27 cellular contexts compared by ENCODE assay signal in genomic region chr2:3643371-3644245, GRCh38.
DNase-seq lines count a peak whose midpoint lies in the region; ATAC-seq and TF ChIP-seq lines count a peak whose summit lies in the region.
"Had no signal": no experiment of that assay in that cellular context is flagged by ENCODE, and none has a peak within 500 bp of the region (broad histone marks: within the 10 kb centered on the region; RNA-seq: fewer than 3 reads in every experiment).

No MANE protein-coding gene starts in this region.

- no peak overlapping the region for H3K27ac ChIP-seq in coronary artery
- H3K27ac ChIP-seq: 22Rv1, breast epithelium, HL-60, skin epidermis, thyroid gland, VCaP had no signal

- no peak overlapping the region for H3K4me3 Mint-ChIP-seq in nephron
- H3K4me3 Mint-ChIP-seq: CD14-positive monocyte; HFFc6; memory B cell; stimulated activated naive CD8-positive, alpha-beta T cell treated with anti-CD3 and anti-CD28 coated beads, Interleukin-15, amount 100 ng/mL, for 72 hours had no signal

- H3K27ac Mint-ChIP-seq in nephron: peak overlapping the region in 2 of 3 experiments; percentile 57 to 89
- H3K27ac Mint-ChIP-seq: CD14-positive monocyte, HFFc6, memory B cell had no signal

- no peak overlapping the region for H3K4me3 ChIP-seq in coronary artery
- H3K4me3 ChIP-seq: breast epithelium, skin epidermis, thyroid gland had no signal

- no peaks in the 10 kb centered on the region for H3K36me3 Mint-ChIP-seq in nephron (ENCODE audit: low read depth)
- H3K36me3 Mint-ChIP-seq: CD14-positive monocyte, memory B cell had no signal

- no peaks in the 10 kb centered on the region for H3K9me3 Mint-ChIP-seq in nephron
- H3K9me3 Mint-ChIP-seq: CD14-positive monocyte; HFFc6; memory B cell; stimulated activated naive CD8-positive, alpha-beta T cell treated with anti-CD3 and anti-CD28 coated beads, Interleukin-15, amount 100 ng/mL, for 72 hours had no signal

- TF ChIP-seq CTCF in coronary artery (IDR thresholded peaks at IDR 0.05): no peak
- TF ChIP-seq CTCF in nephron (IDR thresholded peaks at IDR 0.05; ENCODE audit: unreplicated experiment in 3 of 3): no peak

- H3K27me3 Mint-ChIP-seq in nephron (ENCODE audit: low read depth): peaks cover 26% of the 10 kb centered on the region
- H3K27me3 Mint-ChIP-seq: stimulated activated naive CD8-positive, alpha-beta T cell treated with anti-CD3 and anti-CD28 coated beads, Interleukin-15, amount 100 ng/mL, for 72 hours had no signal

- no peaks in the 10 kb centered on the region for H3K4me1 Mint-ChIP-seq in nephron
- H3K4me1 Mint-ChIP-seq: CD14-positive monocyte, memory B cell had no signal

- ATAC-seq in activated CD4-positive, CD25-positive, alpha-beta regulatory T cell treated with anti-CD3 and anti-CD28 coated beads, Interleukin-2, amount 50 U/mL, for 24 hours: no peak
- peak; percentile 10 for ATAC-seq in HG02870 (IDR thresholded peaks at IDR 0.05; ENCODE audit: unreplicated experiment)
- ATAC-seq in GM18519 (IDR thresholded peaks at IDR 0.05; ENCODE audit: low FRiP score, unreplicated experiment): no peak
- ATAC-seq: left cardiac atrium; stimulated activated naive CD8-positive, alpha-beta T cell treated with anti-CD3 and anti-CD28 coated beads, Interleukin-15, amount 100 ng/mL, for 72 hours had no signal

- DNase-seq in activated CD4-positive, CD25-positive, alpha-beta regulatory T cell treated with anti-CD3 and anti-CD28 coated beads, Interleukin-2, amount 50 U/mL, for 72 hours: peak; percentile 27
- peak; percentile 67 for DNase-seq in coronary artery (ENCODE audit: low spot score)
- DNase-seq in anterior cingulate cortex (lab: John Stamatoyannopoulos, UW): no peak
- no peak for DNase-seq in GM19238 (ENCODE audit: insufficient read length, low spot score)
- DNase-seq: activated CD4-positive, alpha-beta T cell treated with anti-CD3 and anti-CD28 coated beads, Interleukin-2, amount 50 U/mL, for 4 hours; activated gamma-delta T cell; amniotic stem cell; DMS79 treated with DMSO at 0.1 percent for 48 hours; effector memory CD4-positive, alpha-beta T cell; erythroblast; HFFc6; left cardiac atrium; OCI-M1; stimulated activated CD8-positive, alpha-beta memory T cell treated with anti-CD3 and anti-CD28 coated beads, Interleukin-4, amount 100 ng/mL, for 48 hours; stimulated activated naive CD8-positive, alpha-beta T cell treated with anti-CD3 and anti-CD28 coated beads, Interleukin-15, amount 100 ng/mL, for 72 hours; thyroid gland had no signal

Comparison
In these comparisons a context has a peak if more than half of its experiments do, and no peak if none do; other contexts are left out.
1. DNase-seq: peak in activated CD4-positive, CD25-positive, alpha-beta regulatory T cell treated with anti-CD3 and anti-CD28 coated beads, Interleukin-2, amount 50 U/mL, for 72 hours (single experiment) and coronary artery (single experiment); none in anterior cingulate cortex (0 of 58) and GM19238 (single experiment).